Comparison of ENCODE assay signal across 8 cellular contexts in the genomic region with DNA sequence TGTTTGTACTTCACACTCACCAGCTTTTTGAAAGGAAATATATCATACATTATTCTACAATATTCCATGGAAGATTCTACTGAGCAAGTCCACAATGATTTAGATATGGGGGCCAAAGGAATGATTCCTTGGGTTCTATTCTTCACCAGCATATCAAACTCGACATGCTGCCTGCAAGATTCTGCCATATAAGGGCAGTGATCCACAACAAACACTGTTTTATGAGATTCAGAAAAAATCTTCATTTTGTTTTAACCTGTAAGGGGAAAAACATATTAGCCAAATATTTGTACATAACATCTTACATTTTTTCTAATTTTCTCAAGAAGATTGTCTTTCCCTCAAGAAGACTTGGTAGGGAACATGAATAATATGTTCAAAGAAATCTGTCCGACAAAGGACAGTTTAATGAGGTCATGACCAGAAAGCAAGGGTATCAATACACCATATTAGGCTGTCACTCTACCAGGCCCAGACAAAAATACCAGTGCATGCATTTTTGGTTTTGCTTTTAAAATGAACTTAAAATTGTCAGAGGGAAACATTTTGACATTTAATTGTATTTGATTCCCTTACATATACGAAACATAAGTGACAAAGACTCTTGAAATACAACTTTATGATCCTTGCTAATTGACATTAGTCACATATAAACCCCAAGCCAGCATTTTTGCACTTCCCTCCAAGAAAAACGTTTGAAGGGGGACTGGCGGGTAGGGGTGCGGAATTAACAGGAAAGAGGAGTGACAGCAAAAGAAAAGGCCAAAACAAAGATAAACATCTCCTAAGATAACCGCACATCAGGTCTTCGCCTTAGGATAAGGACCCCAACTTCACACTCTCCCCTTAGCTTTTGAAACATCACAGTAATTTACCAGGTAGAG. TPM values are rescaled to one million over a fixed set of nuclear protein-coding genes. Genes with fewer than 3 reads are reported as not detected.
DNase-seq lines count a peak whose midpoint lies in the region; ATAC-seq, FAIRE-seq and TF ChIP-seq lines count a peak whose summit lies in the region.

No MANE protein-coding gene starts in this region.

- H3K27me3 Mint-ChIP-seq in astrocyte (ENCODE audit: low read depth, unreplicated experiment): no peaks in the 10 kb centered on the region

- peaks cover 92% of the 10 kb centered on the region for H3K79me2 ChIP-seq in astrocyte (ENCODE audit: insufficient read depth, low read length)

- H3K27ac ChIP-seq in BLaER1 treated with 17β-estradiol and CSF1 and Interleukin-3, amounts not matched to agents 10 nM and 100 nM: peak overlapping the region; percentile 90 to 96 (median 93); a peak in 21 of 22 replicates
- H3K27ac ChIP-seq in HUES64 (ENCODE audit: low read depth, low read length) (no peak overlapping the region), astrocyte (ENCODE audit: low read depth, low read length) (peak overlapping the region; percentile 96), lower lobe of right lung (peak overlapping the region; percentile 96), uterus (peak overlapping the region; percentile 98 to 99)

- WGBS in HUES64: 39% methylated on average over 8 of the region's 8 CpGs

- TF ChIP-seq POLR2A in uterus (IDR thresholded peaks at IDR 0.05): no peak

- FAIRE-seq in astrocyte (lab: Jason Lieb, UNC): no peak

- H3K4me3 Mint-ChIP-seq in astrocyte (ENCODE audit: unreplicated experiment): peak overlapping the region; percentile 99

- TF ChIP-seq CTCF in astrocyte (IDR thresholded peaks at IDR 0.05; ENCODE audit: insufficient read depth, low read depth, low read length) (no peak), lower lobe of right lung (IDR thresholded peaks at IDR 0.05) (no peak), uterus (IDR thresholded peaks at IDR 0.05) (no peak)

- peaks cover 18 to 56% (median 37%) of the 10 kb centered on the region in 11 experiments; a peak in 19 of 22 replicates for H4K20me1 ChIP-seq in BLaER1 treated with 17β-estradiol and CSF1 and Interleukin-3, amounts not matched to agents 10 nM and 100 nM
- peaks cover 40% of the 10 kb centered on the region for H4K20me1 ChIP-seq in astrocyte (ENCODE audit: insufficient read depth, low read length)

- peak overlapping the region; percentile 96 to 99 (median 97) for H3K9ac ChIP-seq in BLaER1 treated with 17β-estradiol and CSF1 and Interleukin-3, amounts not matched to agents 10 nM and 100 nM
- H3K9ac ChIP-seq in HUES64 (ENCODE audit: low read depth, low read length) (peak overlapping the region; percentile 98), astrocyte (ENCODE audit: low read length) (peak overlapping the region; percentile 97)

- H3K4me1 Mint-ChIP-seq in astrocyte (ENCODE audit: low read depth, unreplicated experiment): peaks cover 23% of the 10 kb centered on the region

- no peaks in the 10 kb centered on the region for H3K9me3 ChIP-seq in BLaER1 treated with 17β-estradiol and CSF1 and Interleukin-3, amounts not matched to agents 10 nM and 100 nM (replicated peaks in 1 of 11)
- H3K9me3 ChIP-seq in HUES64 (ENCODE audit: insufficient read depth, low read depth, low read length) (no peaks in the 10 kb centered on the region), astrocyte (ENCODE audit: insufficient read depth, low read depth, low read length) (no peaks in the 10 kb centered on the region), lower lobe of right lung (no peaks in the 10 kb centered on the region), uterus (no peaks in the 10 kb centered on the region)

- H3K9me3 Mint-ChIP-seq in astrocyte (ENCODE audit: unreplicated experiment): no peaks in the 10 kb centered on the region

- peaks cover 8 to 35% (median 22%) of the 10 kb centered on the region in 11 experiments; a peak in 20 of 22 replicates for H3K36me3 ChIP-seq in BLaER1 treated with 17β-estradiol and CSF1 and Interleukin-3, amounts not matched to agents 10 nM and 100 nM
- peaks cover 32% of the 10 kb centered on the region for H3K36me3 ChIP-seq in HUES64 (ENCODE audit: insufficient read depth, low read length)
- peaks cover 5% of the 10 kb centered on the region for H3K36me3 ChIP-seq in astrocyte (ENCODE audit: insufficient read depth, low read length)
- no peaks in the 10 kb centered on the region for H3K36me3 ChIP-seq in lower lobe of right lung
- no peaks in the 10 kb centered on the region for H3K36me3 ChIP-seq in uterus

- H3K4me1 ChIP-seq in BLaER1 treated with 17β-estradiol and CSF1 and Interleukin-3, amounts not matched to agents 10 nM and 100 nM: peaks cover 27 to 53% (median 46%) of the 10 kb centered on the region in 10 experiments
- H3K4me1 ChIP-seq in HUES64 (ENCODE audit: insufficient read depth, low read length) (peaks cover 18% of the 10 kb centered on the region), astrocyte (ENCODE audit: insufficient read depth, low read length) (peaks cover 26% of the 10 kb centered on the region), lower lobe of right lung (peaks cover 44% of the 10 kb centered on the region), uterus (no peaks in the 10 kb centered on the region)

- DNase-seq in astrocyte (ENCODE audit: low read depth) (no peak), lower lobe of right lung (no peak), uterus (no peak)
- no peak for DNase-seq in stimulated activated naive CD4-positive, alpha-beta T cell treated with Interleukin-2 at 50 U/mL for 16 hours (lab: John Stamatoyannopoulos, UW)

- intact Hi-C loops in lower lobe of right lung (cut with DNase I): loop anchor here (10.0 kb wide), 1 partner anchor 78 kb away; a partner anchor contains a TSS
- intact Hi-C loops in uterus (cut with DNase I; ENCODE audit: low total_unique reads): loop anchor here (5.0 kb wide), 1 partner anchor 76 kb away; a partner anchor contains a TSS

- H3K4me2 ChIP-seq in BLaER1 treated with 17β-estradiol and CSF1 and Interleukin-3, amounts not matched to agents 10 nM and 100 nM: peak overlapping the region; percentile 78 to 94 (median 84)
- H3K4me2 ChIP-seq in astrocyte (ENCODE audit: low read length): peak overlapping the region; percentile 90

- peak overlapping the region; percentile 93 to 98 (median 96) for H3K4me3 ChIP-seq in BLaER1 treated with 17β-estradiol and CSF1 and Interleukin-3, amounts not matched to agents 10 nM and 100 nM
- H3K4me3 ChIP-seq in HUES64 (ENCODE audit: low read length) (peak overlapping the region; percentile 84), astrocyte (ENCODE audit: insufficient read depth, low read depth, low read length) (peak overlapping the region; percentile 97), lower lobe of right lung (peak overlapping the region; percentile 82), uterus (peak overlapping the region; percentile 73 to 98)

- H3K36me3 Mint-ChIP-seq in astrocyte (ENCODE audit: low read depth, unreplicated experiment): no peaks in the 10 kb centered on the region

- no peaks in the 10 kb centered on the region for H3K27me3 ChIP-seq in BLaER1 treated with 17β-estradiol and CSF1 and Interleukin-3, amounts not matched to agents 10 nM and 100 nM
- H3K27me3 ChIP-seq in HUES64 (ENCODE audit: insufficient read depth, low read length): no peaks in the 10 kb centered on the region
- H3K27me3 ChIP-seq in astrocyte (ENCODE audit: insufficient read depth, low read length): no peaks in the 10 kb centered on the region
- H3K27me3 ChIP-seq in lower lobe of right lung (ENCODE audit: low read depth): no peaks in the 10 kb centered on the region
- H3K27me3 ChIP-seq in uterus: no peaks in the 10 kb centered on the region

- ATAC-seq in lower lobe of right lung: no peak
- no peak for ATAC-seq in HG03571 (IDR thresholded peaks at IDR 0.05; ENCODE audit: unreplicated experiment)
- no peak for ATAC-seq in HG02973 (IDR thresholded peaks at IDR 0.05; ENCODE audit: unreplicated experiment)

- no peak overlapping the region for H2AFZ ChIP-seq in astrocyte (ENCODE audit: low read depth, low read length)

- peak overlapping the region; percentile 99 for H3K27ac Mint-ChIP-seq in astrocyte (ENCODE audit: unreplicated experiment)

RNA-seq across cellular contexts. Expression of a gene that starts 1.0 kb away (rescaled TPM):
- 39.7 TPM for polyA plus RNA-seq in HUES64 (2013, experiment 1 of 2)
- polyA plus RNA-seq in HUES64 (2013, experiment 2 of 2): 41.3 TPM
- total RNA-seq in astrocyte (29.6 and 33.7 TPM in 2 replicates), lower lobe of right lung (14.1 TPM), uterus (10 to 100 TPM; 13.8 to 37.9 (median 26.8) TPM)

RNA-seq across cellular contexts. Expression of a gene that starts 1.5 kb away (rescaled TPM):
- polyA plus RNA-seq in HUES64 (2013, experiment 1 of 2): 23.2 TPM
- 26.6 TPM for polyA plus RNA-seq in HUES64 (2013, experiment 2 of 2)
- 36.7 and 39.2 TPM in 2 replicates for total RNA-seq in astrocyte
- 55.2 TPM for total RNA-seq in lower lobe of right lung
- 100 to 1,000 TPM in 3 of 4 donors, 10 to 100 TPM in 1; 83.0 to 222 (median 112) TPM for total RNA-seq in uterus
